Comparison of ENCODE assay signal across 22 cellular contexts in the genomic region with DNA sequence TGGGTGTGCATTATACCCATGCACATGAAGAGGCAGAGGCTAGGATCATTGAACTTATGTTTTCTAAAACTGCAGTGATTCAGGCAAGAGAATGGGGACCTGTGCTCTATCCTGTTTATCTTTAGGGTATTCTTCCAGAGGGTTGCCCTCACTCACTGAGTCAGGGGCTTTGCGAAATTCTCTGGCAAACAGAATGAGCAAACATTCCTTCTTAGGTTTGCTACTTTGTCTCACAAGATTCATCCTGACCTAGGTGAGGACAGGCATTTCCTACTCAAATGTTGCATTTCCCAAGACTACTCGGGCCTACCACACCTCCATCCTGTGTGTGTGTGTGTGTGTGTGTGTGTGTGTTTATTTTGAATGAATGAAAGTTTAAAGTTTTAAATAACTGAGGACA. TPM values are rescaled to one million over a fixed set of nuclear protein-coding genes. Genes with fewer than 3 reads are reported as not detected.
DNase-seq lines count a peak whose midpoint lies in the region; TF ChIP-seq lines count a peak whose summit lies in the region.
"Had no signal": no experiment of that assay in that cellular context is flagged by ENCODE, and none has a peak within 500 bp of the region (broad histone marks: within the 10 kb centered on the region; RNA-seq: fewer than 3 reads in every experiment).

No MANE protein-coding gene starts in this region.

- WGBS in GM23248 (ENCODE audit: low coverage in 1 of 2, low lambda C conversion rate in 2 of 2, missing lambda C conversion rate in 2 of 2), 2 experiments = 48 to 49% methylated on average over 2 of the region's 2 CpGs

- H3K27me3 ChIP-seq in GM23248 (replicated peaks; ENCODE audit: insufficient read depth) = no peaks in the 10 kb centered on the region
- H3K27me3 ChIP-seq: cardiac muscle cell, spleen, suprapubic skin had no signal

- H3K9ac ChIP-seq in GM23248 = no peak overlapping the region

- intact Hi-C loops in OCI-LY7 (cut with micrococcal nuclease; ENCODE audit: unreplicated experiment) = loop anchor here (5.0 to 10.0 kb wide), 3 partner anchors 201 to 584 kb away; partner anchors contain the start of genes CSTF3 and QSER1

- BruUV-seq in OCI-LY7 (replicated peaks; lab: Mats Ljungman, UMichigan) = no TSS peak

- POLR2A ChIA-PET in OCI-LY7 (lab: Charles Lee) = interaction anchor here (0.6 kb wide), 1 partner anchor 718 kb away, joined by 3 read pairs; no protein-coding TSS in a partner anchor

- H3K27ac ChIP-seq in GM23248 (no peak overlapping the region), OCI-LY7 (ENCODE audit: low read depth, low read length, poor library complexity, severe bottlenecking) (no peak overlapping the region)
- H3K27ac ChIP-seq: cardiac muscle cell, spleen, suprapubic skin, VCaP had no signal

- H3K4me1 ChIP-seq in GM23248 (ENCODE audit: insufficient read depth) (peaks cover 10% of the 10 kb centered on the region), OCI-LY7 (ENCODE audit: insufficient read depth, low read length, poor library complexity, severe bottlenecking) (peaks cover 18% of the 10 kb centered on the region)

- peaks cover 21% of the 10 kb centered on the region for H3K79me2 ChIP-seq in GM23248 (ENCODE audit: insufficient read depth)
- peaks cover 23% of the 10 kb centered on the region for H3K79me2 ChIP-seq in OCI-LY7 (ENCODE audit: insufficient read depth, low read depth, low read length)

- no peaks in the 10 kb centered on the region; the same call in 1 of the 2 replicates for H3K36me3 ChIP-seq in GM23248 (ENCODE audit: low read depth)
- peaks cover 5% of the 10 kb centered on the region for H3K36me3 ChIP-seq in OCI-LY7 (ENCODE audit: insufficient read depth, low read length)
- H3K36me3 ChIP-seq: cardiac muscle cell, spleen, suprapubic skin had no signal

- DNase-seq in GM23248 = peak; percentile 25
- DNase-seq in OCI-LY7 (ENCODE audit: low spot score) = no peak
- DNase-seq in epithelial cell of esophagus (ENCODE audit: low read depth) = peak; percentile 89
- DNase-seq in renal cortical epithelial cell (ENCODE audit: low read depth) = peak; percentile 65
- no peak for DNase-seq in retina
- DNase-seq in OCI-M1 (lab: John Stamatoyannopoulos, UW) = no peak
- no peak for DNase-seq in NK-92 treated with Interleukin-12 subunit alpha and Interleukin-12 subunit beta, amount 100 ng/mL, for 24 hours (lab: John Stamatoyannopoulos, UW)
- DNase-seq: activated CD4-positive, alpha-beta T cell treated with anti-CD3 and anti-CD28 coated beads for 48 hours; activated naive CD4-positive, alpha-beta T cell treated with anti-CD3 and anti-CD28 coated beads for 36 hours; activated T-cell treated with anti-CD3 and anti-CD28 coated beads, Interleukin-2, amount 50 U/mL, for 48 hours; amniotic stem cell; C1 segment of cervical spinal cord; KBM-7; MV-4-11; NCI-H1694 treated with DMSO at 0.1 percent for 48 hours; NCI-H524; RPMI8226; spleen; stimulated activated CD4-positive, alpha-beta T cell treated with anti-CD3 and anti-CD28 coated beads, Interleukin-4, amount 100 ng/mL, for 1 hour had no signal

- H4K20me1 ChIP-seq in GM23248 (ENCODE audit: insufficient read depth) (no peaks in the 10 kb centered on the region; the same call in 1 of the 2 replicates), OCI-LY7 (ENCODE audit: insufficient read depth, low read length) (peaks cover 15% of the 10 kb centered on the region)

- H3K4me3 ChIP-seq in GM23248 (no peak overlapping the region), OCI-LY7 (ENCODE audit: low read depth, low read length, poor library complexity, severe bottlenecking) (no peak overlapping the region), epithelial cell of esophagus (ENCODE audit: low read length) (no peak overlapping the region)
- H3K4me3 ChIP-seq: cardiac muscle cell, spleen, suprapubic skin had no signal

- TF ChIP-seq CTCF in OCI-LY7 (conservative IDR thresholded peaks at IDR 0.05; ENCODE audit: low read length) (no peak), epithelial cell of esophagus (IDR thresholded peaks at IDR 0.05; ENCODE audit: insufficient read depth, low read depth, low read length, missing control alignments) (no peak)

- peaks cover 6% of the 10 kb centered on the region for H3F3A ChIP-seq in GM23248 (ENCODE audit: insufficient read depth)

- no peak overlapping the region; the same call in 1 of the 2 replicates for H2AFZ ChIP-seq in GM23248
- H2AFZ ChIP-seq in OCI-LY7 (ENCODE audit: low read length) = 0 out of 2 replicates have a peak overlapping the region, but pooled peaks have one; percentile 7

- no peak overlapping the region for H3K4me2 ChIP-seq in GM23248 (ENCODE audit: unreplicated experiment)
- no peak overlapping the region for H3K4me2 ChIP-seq in OCI-LY7 (ENCODE audit: low read length)

- CTCF ChIA-PET in OCI-LY7 (lab: Charles Lee; ENCODE audit: unreplicated experiment) = no interaction called here

- no peaks in the 10 kb centered on the region for H3K9me2 ChIP-seq in GM23248 (ENCODE audit: insufficient read depth)
- no peaks in the 10 kb centered on the region for H3K9me2 ChIP-seq in OCI-LY7 (ENCODE audit: insufficient read depth, low read length)

- in situ Hi-C loops in GM23248 (cut with MboI) = no loop called here

- H3K9me3 ChIP-seq in GM23248 (ENCODE audit: low read depth) = no peaks in the 10 kb centered on the region
- H3K9me3 ChIP-seq in OCI-LY7 (ENCODE audit: low read length) = no peaks in the 10 kb centered on the region
- H3K9me3 ChIP-seq: spleen, suprapubic skin had no signal

RNA-seq across cellular contexts. Expression of gene EIF3M, which starts 2.7 kb away (rescaled TPM):
- 527 and 543 TPM in 2 replicates for total RNA-seq in GM23248 (2014; rRNA removed; shearing (Covaris generic))
- polyA plus RNA-seq in GM23248 (2016; fragmentation: Nextera tagmentation; extraction: Ambion mirVana) = 289 and 297 TPM in 2 replicates
- total RNA-seq in OCI-LY7 (2014; rRNA removed; shearing (Covaris generic)) = 377 and 385 TPM in 2 replicates
- total RNA-seq in OCI-LY7 (2022) (329 and 352 TPM in 2 replicates), renal cortical epithelial cell (668 and 975 TPM in 2 replicates)

Comparison
In these comparisons a context has a peak if more than half of its experiments do, and no peak if none do; other contexts are left out.
1. DNase-seq: peak in GM23248 (single experiment), epithelial cell of esophagus (single experiment) and renal cortical epithelial cell (single experiment); none in OCI-LY7 (single experiment), retina (single experiment), OCI-M1 (single experiment) and NK-92 treated with Interleukin-12 subunit alpha and Interleukin-12 subunit beta, amount 100 ng/mL, for 24 hours (single experiment).